1 cellular context compared by ENCODE assay signal in genomic region chr5:111733571-111733970, GRCh38.
TF ChIP-seq lines count a peak whose summit lies in the region.

No MANE protein-coding gene starts in this region.

TF ChIP-seq in GM23338, 12 proteins besides CTCF, POLR2A, EP300 and RAD21:
- TF ChIP-seq REST (IDR thresholded peaks at IDR 0.05; ENCODE audit: unreplicated experiment): no peak
- no peak for TF ChIP-seq EZH2 (IDR thresholded peaks at IDR 0.05; ENCODE audit: low read depth, unreplicated experiment)
- TF ChIP-seq ETS1 (IDR thresholded peaks at IDR 0.05): no peak
- no peak for TF ChIP-seq ZNF331 (CRISPR knock-in tag; IDR thresholded peaks at IDR 0.05; ENCODE audit: low read depth)
